ENCODE assay signal across 33 cellular contexts in the genomic region with DNA sequence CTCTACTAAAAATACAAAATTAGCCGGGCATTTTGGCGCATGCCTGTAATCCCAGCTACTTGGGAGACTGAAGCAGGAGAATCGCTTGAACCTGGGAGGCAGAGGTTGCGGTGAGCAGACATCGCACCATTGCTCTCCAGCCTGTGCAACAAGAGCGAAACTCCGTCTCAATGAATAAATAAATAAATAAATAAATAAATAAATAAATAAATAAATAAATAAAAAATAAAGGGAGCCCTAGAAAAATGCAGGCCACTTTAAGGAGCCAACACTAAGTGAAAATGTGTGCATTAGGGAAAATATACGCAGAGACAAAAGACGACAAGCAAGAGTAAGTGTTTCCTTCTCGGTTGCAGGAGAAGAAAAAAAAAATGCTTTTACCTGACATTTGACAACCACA.
"Had no signal": no experiment of that assay in that cellular context is flagged by ENCODE, and none has a peak within 500 bp of the region (broad histone marks: within the 10 kb centered on the region; RNA-seq: fewer than 3 reads in every experiment).

No MANE protein-coding gene starts in this region.

- FAIRE-seq: astrocyte, bronchial epithelial cell had no signal

- ATAC-seq: activated naive CD4-positive, alpha-beta T cell treated with anti-CD3 and anti-CD28 coated beads, Interleukin-2, amount 50 U/mL, for 72 hours; activated naive CD8-positive, alpha-beta T cell treated with anti-CD3 and anti-CD28 coated beads, Interleukin-2, amount 50 U/mL, for 24 hours; activated T-cell treated with anti-CD3 and anti-CD28 coated beads, Interleukin-2, amount 50 U/mL, for 4 hours; activated T-cell treated with anti-CD3 and anti-CD28 coated beads, Interleukin-2, amount 50 U/mL, for 72 hours; activated T-helper 17 cell treated with anti-CD3 and anti-CD28 coated beads, Interleukin-2, amount 50 U/mL, for 72 hours; body of pancreas had no signal

- H3K4me3 ChIP-seq: adrenal gland, ascending aorta, body of pancreas, breast epithelium, cardiac muscle cell had no signal

- H3K9me3 ChIP-seq: adrenal gland, ascending aorta, body of pancreas, breast epithelium had no signal

- H3K27ac ChIP-seq: adrenal gland, ascending aorta, body of pancreas, brain microvascular endothelial cell, breast epithelium, cardiac muscle cell had no signal

- DNase-seq: activated effector memory CD4-positive, alpha-beta T cell treated with anti-CD3 and anti-CD28 coated beads, Interleukin-2, amount 50 U/mL, for 16 hours; activated effector memory CD4-positive, alpha-beta T cell treated with Interleukin-2 at 50 U/mL for 16 hours; activated gamma-delta T cell; activated gamma-delta T cell treated with Interleukin-2 at 50 U/mL for 16 hours; activated naive CD4-positive, alpha-beta T cell; activated naive CD4-positive, alpha-beta T cell treated with anti-CD3 and anti-CD28 coated beads for 36 hours; activated naive CD4-positive, alpha-beta T cell treated with anti-CD3 and anti-CD28 coated beads, Interleukin-2, amount 10 ng/mL, durations not matched to agents 7 days and 5 days; activated naive CD4-positive, alpha-beta T cell treated with anti-CD3 and anti-CD28 coated beads, Interleukin-2, amount 50 U/mL, for 16 hours; activated naive CD4-positive, alpha-beta T cell treated with Interleukin-2 at 50 U/mL for 16 hours; activated naive CD8-positive, alpha-beta T cell treated with anti-CD3 and anti-CD28 coated beads for 36 hours; activated naive CD8-positive, alpha-beta T cell treated with anti-CD3 and anti-CD28 coated beads, Interleukin-2, amount 10 ng/mL, durations not matched to agents 7 days and 5 days; activated naive CD8-positive, alpha-beta T cell treated with anti-CD3 and anti-CD28 coated beads, Interleukin-2, amount 50 U/mL, for 24 hours; activated T-cell treated with anti-CD3 and anti-CD28 coated beads, Interleukin-2, amount 50 U/mL, for 1 hour; activated T-cell treated with anti-CD3 and anti-CD28 coated beads, Interleukin-2, amount 50 U/mL, for 24 hours; activated T-cell treated with anti-CD3 and anti-CD28 coated beads, Interleukin-2, amount 50 U/mL, for 4 hours; activated T-cell treated with anti-CD3 and anti-CD28 coated beads, Interleukin-2, amount 50 U/mL, for 48 hours; activated T-cell treated with anti-CD3 and anti-CD28 coated beads, Interleukin-2, amount 50 U/mL, for 72 hours; adrenal gland; amniotic stem cell; amygdala; anterior cingulate cortex; body of pancreas; brain microvascular endothelial cell; caudate nucleus; central memory CD4-positive, alpha-beta T cell; cerebellar nuclear complex had no signal

- H3K36me3 ChIP-seq: adrenal gland, ascending aorta, brain microvascular endothelial cell, breast epithelium, cardiac muscle cell had no signal

- H3K4me1 ChIP-seq: adrenal gland, ascending aorta, body of pancreas, breast epithelium had no signal
